ENCODE assay signal across 1 cellular context in the genomic region with DNA sequence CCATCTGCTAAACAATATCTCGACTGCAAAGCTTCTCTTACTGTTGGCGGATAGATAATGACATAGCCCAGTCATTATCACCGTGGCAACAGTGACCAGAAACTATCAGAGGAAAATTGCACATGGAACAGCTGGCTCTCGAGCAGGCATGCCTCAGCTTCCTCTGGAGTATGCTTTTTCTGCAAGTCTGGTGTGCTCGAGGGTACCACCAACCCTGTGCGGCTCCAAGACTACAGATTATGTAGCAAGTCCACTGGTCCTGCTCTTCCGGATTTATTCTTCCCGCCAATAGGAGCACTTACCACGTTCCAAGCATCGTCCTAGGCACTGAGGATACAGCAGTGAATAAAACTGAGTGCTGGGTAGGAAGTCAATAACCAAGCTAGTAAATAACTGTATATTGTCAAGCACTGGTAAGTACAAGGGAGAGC.
TF ChIP-seq lines count a peak whose summit lies in the region.

No MANE protein-coding gene starts in this region.

TF ChIP-seq in H1, 55 proteins besides CTCF, POLR2A, EP300 and RAD21 (continued from another document):
- TF ChIP-seq, protein P1, sequence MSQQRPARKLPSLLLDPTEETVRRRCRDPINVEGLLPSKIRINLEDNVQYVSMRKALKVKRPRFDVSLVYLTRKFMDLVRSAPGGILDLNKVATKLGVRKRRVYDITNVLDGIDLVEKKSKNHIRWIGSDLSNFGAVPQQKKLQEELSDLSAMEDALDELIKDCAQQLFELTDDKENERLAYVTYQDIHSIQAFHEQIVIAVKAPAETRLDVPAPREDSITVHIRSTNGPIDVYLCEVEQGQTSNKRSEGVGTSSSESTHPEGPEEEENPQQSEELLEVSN (IDR thresholded peaks at IDR 0.05): peak; percentile 10; the same call in 1 of the 2 replicates
- TF ChIP-seq SP2 (IDR thresholded peaks at IDR 0.05; ENCODE audit: low read length): no peak
